9 cellular contexts compared by ENCODE assay signal in genomic region chr22:44658371-44658953, GRCh38. TPM values are rescaled to one million over a fixed set of nuclear protein-coding genes. Genes with fewer than 3 reads are reported as not detected.
DNase-seq lines count a peak whose midpoint lies in the region; ATAC-seq and TF ChIP-seq lines count a peak whose summit lies in the region.
"Had no signal": no experiment of that assay in that cellular context is flagged by ENCODE, and none has a peak within 500 bp of the region (broad histone marks: within the 10 kb centered on the region; RNA-seq: fewer than 3 reads in every experiment).

No MANE protein-coding gene starts in this region.

- no peak overlapping the region for H4K8ac ChIP-seq in neuronal stem cell (ENCODE audit: low read depth, low read length)

- no peaks in the 10 kb centered on the region for H3K27me3 ChIP-seq in neuronal stem cell (ENCODE audit: control insufficient read depth in 3 of 3, insufficient read depth in 3 of 3, low read depth in 1 of 3, low read length in 3 of 3)
- H3K27me3 ChIP-seq in ascending aorta: no peaks in the 10 kb centered on the region

- no peak overlapping the region for H3K4me2 ChIP-seq in neuronal stem cell (ENCODE audit: insufficient read depth, low read length, poor library complexity, severe bottlenecking)

- H2AFZ ChIP-seq in neuronal stem cell (ENCODE audit: low read length): peak overlapping the region; percentile 41

- H2BK5ac ChIP-seq in neuronal stem cell (ENCODE audit: low read length): peak overlapping the region; percentile 97

- H3K4me1 ChIP-seq in neuronal stem cell (ENCODE audit: control insufficient read depth in 2 of 2, insufficient read depth in 1 of 2, low read depth in 1 of 2, low read length in 2 of 2): peaks cover 6 to 26% of the 10 kb centered on the region in 2 donors
- H3K4me1 ChIP-seq in ascending aorta: no peaks in the 10 kb centered on the region

- H3K36me3 ChIP-seq in neuronal stem cell (replicated peaks in 1 of 2; ENCODE audit: control insufficient read depth in 2 of 2, insufficient read depth in 2 of 2, low read length in 2 of 2): no peaks in the 10 kb centered on the region
- no peaks in the 10 kb centered on the region for H3K36me3 ChIP-seq in ascending aorta

- no peak overlapping the region for H3K23ac ChIP-seq in neuronal stem cell (ENCODE audit: low read depth, low read length, poor library complexity)

- H3K4me3 ChIP-seq in fibroblast of mammary gland (ENCODE audit: control insufficient read depth, low read depth, low read length) (no peak overlapping the region), neuronal stem cell (ENCODE audit: low read length in 2 of 2) (no peak overlapping the region), ascending aorta (no peak overlapping the region)

- H3K9me3 ChIP-seq in neuronal stem cell (replicated peaks in 1 of 2; ENCODE audit: control insufficient read depth in 2 of 2, insufficient read depth in 1 of 2, low read depth in 1 of 2, low read length in 2 of 2) (peaks cover 0 to 2% of the 10 kb centered on the region in 2 donors), ascending aorta (no peaks in the 10 kb centered on the region)

- H4K91ac ChIP-seq in neuronal stem cell (ENCODE audit: low read depth, low read length, poor library complexity): peak overlapping the region; percentile 4

- TF ChIP-seq CTCF in fibroblast of mammary gland (conservative IDR thresholded peaks at IDR 0.05; ENCODE audit: control insufficient read depth, insufficient read depth, low read depth, low read length) (no peak), ascending aorta (IDR thresholded peaks at IDR 0.05) (no peak)

- WGBS in neuronal stem cell (ENCODE audit: extremely low coverage in 2 of 2, insufficient read length in 2 of 2, insufficient replicate concordance in 1 of 2), 2 donors: no CpG with 5 or more reads among the region's 14 CpGs

- DNase-seq in AG20443 (ENCODE audit: low spot score) (peak; percentile 79), NCI-H69 (lab: John Stamatoyannopoulos, UW) (peak; percentile 28), fibroblast of mammary gland (ENCODE audit: low read depth) (peak; percentile 61), neuronal stem cell (ENCODE audit: low spot score) (no peak), COR-L47 (lab: John Stamatoyannopoulos, UW) (no peak), ascending aorta (ENCODE audit: low spot score in 2 of 2) (no peak)
- DNase-seq: stimulated activated CD4-positive, alpha-beta T cell treated with anti-CD3 and anti-CD28 coated beads, Interleukin-2, amount 100 ng/mL, for 48 hours had no signal

- H2BK15ac ChIP-seq in neuronal stem cell (ENCODE audit: low read length): peak overlapping the region; percentile 98

- H3K14ac ChIP-seq in neuronal stem cell (ENCODE audit: low read length): no peak overlapping the region

- peak overlapping the region; percentile 7 for H3K9ac ChIP-seq in neuronal stem cell (ENCODE audit: low read depth, low read length, poor library complexity)

- peak overlapping the region; percentile 96 for H2AK5ac ChIP-seq in neuronal stem cell (ENCODE audit: low read depth, low read length)

- H3K79me1 ChIP-seq in neuronal stem cell (ENCODE audit: low read depth, low read length): peaks cover 2% of the 10 kb centered on the region

- intact Hi-C loops in ascending aorta (cut with DNase I): no loop called here

- peak overlapping the region; percentile 29 for H3K27ac ChIP-seq in neuronal stem cell (replicated peaks; ENCODE audit: low read length)
- H3K27ac ChIP-seq in ascending aorta: no peak overlapping the region

- H2BK12ac ChIP-seq in neuronal stem cell (ENCODE audit: low read length): no peak overlapping the region

- peak overlapping the region; percentile 97 for H2BK120ac ChIP-seq in neuronal stem cell (ENCODE audit: low read depth, low read length)

- H3K18ac ChIP-seq in neuronal stem cell (ENCODE audit: low read length): peak overlapping the region; percentile 84

- ATAC-seq in HG03432 (IDR thresholded peaks at IDR 0.05; ENCODE audit: unreplicated experiment): no peak
- ATAC-seq in HG03039 (IDR thresholded peaks at IDR 0.05; ENCODE audit: unreplicated experiment): no peak

- peak overlapping the region; percentile 20 for H3K4ac ChIP-seq in neuronal stem cell (ENCODE audit: low read length)

RNA-seq across cellular contexts. Expression of gene PRR5, which starts 43.5 kb away (rescaled TPM):
- polyA plus RNA-seq in neuronal stem cell (2013, experiment 1 of 2): 14.6 TPM
- 14.4 TPM for polyA plus RNA-seq in neuronal stem cell (2013, experiment 2 of 2)
- total RNA-seq in ascending aorta: 4.4 TPM

Comparison
In these comparisons a context has a peak if more than half of its experiments do, and no peak if none do; other contexts are left out.
1. DNase-seq: peak in AG20443 (single experiment), NCI-H69 (single experiment) and fibroblast of mammary gland (single experiment); none in neuronal stem cell (single experiment), COR-L47 (single experiment) and ascending aorta (0 of 2).